ENCODE assay signal across 11 cellular contexts in the genomic region with DNA sequence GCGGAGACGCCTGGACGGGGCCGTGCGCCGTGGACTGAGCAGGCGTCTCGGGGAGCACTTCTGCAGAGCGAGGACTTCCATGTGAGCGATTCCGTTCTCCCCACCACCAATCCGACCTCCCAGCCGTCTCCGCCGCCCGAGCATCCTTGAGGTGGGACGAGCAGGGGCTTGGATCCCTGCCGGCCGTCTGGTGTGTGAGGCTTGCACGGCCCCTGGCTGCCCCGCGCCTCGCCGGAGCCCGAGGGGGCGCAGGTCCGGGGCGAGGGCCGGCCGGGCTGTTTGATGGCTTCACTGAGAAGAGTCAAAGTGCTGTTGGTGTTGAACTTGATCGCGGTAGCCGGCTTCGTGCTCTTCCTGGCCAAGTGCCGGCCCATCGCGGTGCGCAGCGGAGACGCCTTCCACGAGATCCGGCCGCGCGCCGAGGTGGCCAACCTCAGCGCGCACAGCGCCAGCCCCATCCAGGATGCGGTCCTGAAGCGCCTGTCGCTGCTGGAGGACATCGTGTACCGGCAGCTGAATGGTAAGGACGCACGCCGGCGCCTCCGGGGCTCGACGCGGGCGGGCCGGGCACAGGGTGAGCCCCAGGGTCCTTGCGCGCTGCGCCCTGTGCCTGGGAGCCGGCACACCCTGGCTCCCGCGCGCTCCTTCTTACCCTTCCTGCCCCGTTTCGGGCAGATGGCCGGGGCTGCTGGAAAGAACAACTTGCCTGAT. TPM values are rescaled to one million over a fixed set of nuclear protein-coding genes. Genes with fewer than 3 reads are reported as not detected.
DNase-seq lines count a peak whose midpoint lies in the region; ATAC-seq and TF ChIP-seq lines count a peak whose summit lies in the region.
"Had no signal": no experiment of that assay in that cellular context is flagged by ENCODE, and none has a peak within 500 bp of the region (broad histone marks: within the 10 kb centered on the region; RNA-seq: fewer than 3 reads in every experiment).

No MANE protein-coding gene starts in this region.

- H3K36me3 Mint-ChIP-seq in glutamatergic neuron (ENCODE audit: unreplicated experiment) = no peaks in the 10 kb centered on the region
- no peaks in the 10 kb centered on the region for H3K36me3 Mint-ChIP-seq in neural progenitor cell

- H3K27ac Mint-ChIP-seq in glutamatergic neuron (ENCODE audit: unreplicated experiment) = peak overlapping the region; percentile 36
- H3K27ac Mint-ChIP-seq in neural progenitor cell = no peak overlapping the region

- peak overlapping the region; percentile 84 for H2AFZ ChIP-seq in neural progenitor cell (replicated peaks)

- TF ChIP-seq POLR2A in vagina (IDR thresholded peaks at IDR 0.05) = no peak

- intact Hi-C loops in Right ventricle myocardium inferior (cut with DNase I) (loop anchor here (5.0 to 10.0 kb wide), 4 partner anchors 90 to 482 kb away; no protein-coding TSS in a partner anchor), left cardiac atrium (cut with DNase I) (no loop called here), vagina (cut with DNase I) (no loop called here)

- TF ChIP-seq CTCF in glutamatergic neuron (IDR thresholded peaks at IDR 0.05; ENCODE audit: partially characterized antibody, unreplicated experiment) (no peak), neural progenitor cell (IDR thresholded peaks at IDR 0.05) (no peak), vagina (IDR thresholded peaks at IDR 0.05) (no peak)

- peak overlapping the region; percentile 91 for H3K4me3 ChIP-seq in neural progenitor cell
- peak overlapping the region; percentile 46 to 53 for H3K4me3 ChIP-seq in vagina
- no peak overlapping the region for H3K4me3 ChIP-seq in SJCRH30

- H3K9me3 Mint-ChIP-seq in glutamatergic neuron (ENCODE audit: unreplicated experiment) (peaks cover 11% of the 10 kb centered on the region), neural progenitor cell (no peaks in the 10 kb centered on the region)

- H3K27me3 Mint-ChIP-seq in glutamatergic neuron (ENCODE audit: unreplicated experiment) (peaks cover 16% of the 10 kb centered on the region), neural progenitor cell (ENCODE audit: insufficient read depth, low read depth) (peaks cover 28% of the 10 kb centered on the region)

- H3K4me2 ChIP-seq in neural progenitor cell = peak overlapping the region; percentile 94

- no peaks in the 10 kb centered on the region for H3K36me3 ChIP-seq in neural progenitor cell
- H3K36me3 ChIP-seq in vagina = no peaks in the 10 kb centered on the region
- no peaks in the 10 kb centered on the region for H3K36me3 ChIP-seq in SJCRH30

- H3K4me1 Mint-ChIP-seq in glutamatergic neuron (ENCODE audit: low read depth, unreplicated experiment) (peaks cover 18% of the 10 kb centered on the region), neural progenitor cell (peaks cover 32% of the 10 kb centered on the region)

- peaks cover 38% of the 10 kb centered on the region for H4K20me1 ChIP-seq in neural progenitor cell (ENCODE audit: low read depth)

- ATAC-seq in Right ventricle myocardium inferior (peak; percentile 37), left cardiac atrium (no peak), GM21529 (IDR thresholded peaks at IDR 0.05; ENCODE audit: unreplicated experiment) (no peak)

- H3F3A ChIP-seq in neural progenitor cell (ENCODE audit: low read depth) = peaks cover 21% of the 10 kb centered on the region

- H3K4me3 Mint-ChIP-seq in glutamatergic neuron (ENCODE audit: unreplicated experiment) (peak overlapping the region; percentile 98), neural progenitor cell (peak overlapping the region; percentile 89)

- H3K4me1 ChIP-seq in neural progenitor cell (peaks cover 12% of the 10 kb centered on the region), vagina (peaks cover 15% of the 10 kb centered on the region), SJCRH30 (no peaks in the 10 kb centered on the region)

- peaks cover 60% of the 10 kb centered on the region for H3K79me2 ChIP-seq in neural progenitor cell (ENCODE audit: low read depth)

- DNase-seq in Right ventricle myocardium inferior (ENCODE audit: missing footprints) (peak; percentile 57), left cardiac atrium (no peak), glutamatergic neuron (peak; percentile 61), neural progenitor cell (ENCODE audit: low spot score) (peak; percentile 66), vagina (ENCODE audit: extremely low spot score in 2 of 2) (no peak), SJCRH30 (no peak), GF-D8 (lab: John Stamatoyannopoulos, UW) (no peak)
- DNase-seq: activated CD4-positive, alpha-beta T cell treated with anti-CD3 and anti-CD28 coated beads for 1 hour; NCI-H1694; stimulated activated CD4-positive, alpha-beta T cell treated with anti-CD3 and anti-CD28 coated beads, Interleukin-4, amount 100 ng/mL, for 4 hours had no signal

- H3K9ac ChIP-seq in neural progenitor cell = no peak overlapping the region

- H3K27ac ChIP-seq in neural progenitor cell (no peak overlapping the region), vagina (no peak overlapping the region), SJCRH30 (no peak overlapping the region)

- H3K9me3 ChIP-seq in neural progenitor cell (ENCODE audit: low read depth) = no peaks in the 10 kb centered on the region
- H3K9me3 ChIP-seq in vagina = no peaks in the 10 kb centered on the region
- H3K9me3 ChIP-seq in SJCRH30 (replicated peaks) = no peaks in the 10 kb centered on the region

- H3K27me3 ChIP-seq in neural progenitor cell (peaks cover 31% of the 10 kb centered on the region), vagina (no peaks in the 10 kb centered on the region), SJCRH30 (no peaks in the 10 kb centered on the region)

RNA-seq across cellular contexts. Expression of gene GALNT17, which starts 0.7 kb away (rescaled TPM):
- total RNA-seq in Right ventricle myocardium inferior (78.1 TPM), left cardiac atrium (1 to 10 TPM in 1 of 2 donors, under 1 TPM in 1; 0.35 to 2.4 TPM), glutamatergic neuron (ENCODE audit: unreplicated experiment) (42.0 TPM), neural progenitor cell (ENCODE audit: low replicate concordance) (17.1 and 23.0 TPM in 2 replicates), vagina (3.9 TPM)
- not detected in 2 replicates for total RNA-seq in SJCRH30 (2014; rRNA removed; shearing (Covaris generic))

Comparison
In these comparisons a context has a peak if more than half of its experiments do, and no peak if none do; other contexts are left out.
1. DNase-seq: peak in Right ventricle myocardium inferior (single experiment), glutamatergic neuron (single experiment) and neural progenitor cell (single experiment); none in left cardiac atrium (single experiment), vagina (0 of 2), SJCRH30 (0 of 2) and GF-D8 (single experiment).